ENCODE assay signal across 12 cellular contexts in genomic region chr14:100587763-100588411, GRCh38. TPM values are rescaled to one million over a fixed set of nuclear protein-coding genes. Genes with fewer than 3 reads are reported as not detected.
A peak's percentile ranks its signal among the peaks of the same experiment; 100 is the strongest.
DNase-seq lines count a peak whose midpoint lies in the region; ATAC-seq, FAIRE-seq and TF ChIP-seq lines count a peak whose summit lies in the region.
"Had no signal": no experiment of that assay in that cellular context is flagged by ENCODE, and none has a peak within 500 bp of the region (broad histone marks: within the 10 kb centered on the region; RNA-seq: fewer than 3 reads in every experiment).

No MANE protein-coding gene starts in this region.

- TF ChIP-seq CTCF in RWPE2 (IDR thresholded peaks at IDR 0.05; ENCODE audit: poor library complexity, severe bottlenecking) (no peak), fibroblast of mammary gland (conservative IDR thresholded peaks at IDR 0.05; ENCODE audit: control insufficient read depth, insufficient read depth, low read depth, low read length) (no peak), progenitor cell of endocrine pancreas (IDR thresholded peaks at IDR 0.05; ENCODE audit: unreplicated experiment) (no peak), D721Med (IDR thresholded peaks at IDR 0.05; ENCODE audit: insufficient read depth, missing control alignments) (no peak)

- no peaks in the 10 kb centered on the region for H3K36me3 Mint-ChIP-seq in progenitor cell of endocrine pancreas (ENCODE audit: insufficient read depth)

- H3K9me3 Mint-ChIP-seq in progenitor cell of endocrine pancreas (ENCODE audit: low read depth) = no peaks in the 10 kb centered on the region

- no peaks in the 10 kb centered on the region for H3K4me1 Mint-ChIP-seq in progenitor cell of endocrine pancreas (ENCODE audit: low read depth)

- H3K9me3 ChIP-seq in RWPE2 (ENCODE audit: severe bottlenecking) = no peaks in the 10 kb centered on the region
- H3K9me3 ChIP-seq: tibial artery had no signal

- H3K27me3 Mint-ChIP-seq in progenitor cell of endocrine pancreas = peaks cover 75% of the 10 kb centered on the region

- no peak for FAIRE-seq in D721Med (lab: Jason Lieb, UNC)
- FAIRE-seq: A204.1 had no signal

- H3K4me3 Mint-ChIP-seq in progenitor cell of endocrine pancreas (ENCODE audit: low read depth) = peak overlapping the region; percentile 64

- H3K36me3 ChIP-seq in RWPE2 (ENCODE audit: low read depth) = no peaks in the 10 kb centered on the region
- H3K36me3 ChIP-seq: tibial artery had no signal

- H3K4me1 ChIP-seq in RWPE2 (ENCODE audit: insufficient read depth, poor library complexity, severe bottlenecking) = peaks cover 3% of the 10 kb centered on the region

- no peaks in the 10 kb centered on the region for H3K27me3 ChIP-seq in RWPE2 (ENCODE audit: insufficient read depth, poor library complexity, severe bottlenecking)

- H3K27ac ChIP-seq in RWPE2 (ENCODE audit: poor library complexity, severe bottlenecking) = no peak overlapping the region
- H3K27ac ChIP-seq: tibial artery had no signal

- H3K4me3 ChIP-seq in RWPE2 (ENCODE audit: severe bottlenecking) (peak overlapping the region; percentile 68), fibroblast of mammary gland (ENCODE audit: control insufficient read depth, low read depth, low read length) (no peak overlapping the region)

- no peak overlapping the region for H3K27ac Mint-ChIP-seq in progenitor cell of endocrine pancreas

- ATAC-seq in RWPE2 (ENCODE audit: low read depth) (no peak), HG03571 (IDR thresholded peaks at IDR 0.05; ENCODE audit: unreplicated experiment) (no peak)

- DNase-seq in NCI-H524 (lab: John Stamatoyannopoulos, UW) (peak; percentile 35 to 53), NCI-H524 treated with DMSO at 0.1 percent for 48 hours (lab: John Stamatoyannopoulos, UW) (no peak), RWPE2 (ENCODE audit: low spot score) (peak; percentile 57), fibroblast of mammary gland (ENCODE audit: low read depth) (peak; percentile 53), progenitor cell of endocrine pancreas (ENCODE audit: low spot score, unreplicated experiment) (no peak), D721Med (ENCODE audit: insufficient read length, low spot score) (no peak), LoVo (ENCODE audit: low spot score) (no peak)
- DNase-seq: activated CD4-positive, CD25-positive, alpha-beta regulatory T cell; GOT3 had no signal

RNA-seq across cellular contexts. Expression of gene BEGAIN, which starts 0.7 kb away (rescaled TPM):
- total RNA-seq in progenitor cell of endocrine pancreas = 0.58 and 0.65 TPM in 2 replicates

Comparison
In these comparisons a context has a peak if more than half of its experiments do, and no peak if none do; other contexts are left out.
1. DNase-seq: peak in NCI-H524 (2 of 2), RWPE2 (single experiment) and fibroblast of mammary gland (single experiment); none in NCI-H524 treated with DMSO at 0.1 percent for 48 hours (single experiment), progenitor cell of endocrine pancreas (single experiment), D721Med (single experiment) and LoVo (single experiment).